ENCODE assay signal across 1 cellular context in genomic region chr3:33900440-33900808, GRCh38.
A peak's percentile ranks its signal among the peaks of the same experiment; 100 is the strongest.
TF ChIP-seq lines count a peak whose summit lies in the region.

No MANE protein-coding gene starts in this region.

TF ChIP-seq in K562, 482 proteins besides CTCF, POLR2A, EP300 and RAD21 (continued from another document):
- TF ChIP-seq HINFP (tag; conservative IDR thresholded peaks at IDR 0.05; ENCODE audit: low read depth) (peak; percentile 75; the same call in 1 of the 2 replicates), CBX3 (IDR thresholded peaks at IDR 0.05; ENCODE audit: borderline replicate concordance in 1 of 2, low read length in 2 of 2) (no peak), SMARCA5 (IDR thresholded peaks at IDR 0.05) (peak; percentile 62; the same call in 1 of the 2 replicates), ZNF395 (CRISPR knock-in tag; IDR thresholded peaks at IDR 0.05) (no peak), SPI1 (IDR thresholded peaks at IDR 0.05; ENCODE audit: borderline replicate concordance, low read depth, low read length) (no peak), PHB (CRISPR knock-in tag; IDR thresholded peaks at IDR 0.05) (0 out of 2 replicates have a peak, but pooled peaks have one; percentile 37), NR2F6 (CRISPR knock-in tag; IDR thresholded peaks at IDR 0.05) (0 out of 2 replicates have a peak, but pooled peaks have one; percentile 10), ZBTB33 (CRISPR knock-in tag; IDR thresholded peaks at IDR 0.05) (no peak), ZNF24 (IDR thresholded peaks at IDR 0.05) (peak; percentile 2; the same call in 1 of the 2 replicates), PRDM10 (IDR thresholded peaks at IDR 0.05; ENCODE audit: partially characterized antibody) (no peak), PREB (CRISPR knock-in tag; IDR thresholded peaks at IDR 0.05) (peak; percentile 63; the same call in 1 of the 2 replicates), HDGF (IDR thresholded peaks at IDR 0.05) (0 out of 2 replicates have a peak, but pooled peaks have one; percentile 19), GTF2A2 (tag; IDR thresholded peaks at IDR 0.05) (peak; percentile 23; the same call in 1 of the 2 replicates)
TF ChIP-seq in K562: peak in this region for 13.
